Comparison of ENCODE assay signal across 1 cellular context in the genomic region with DNA sequence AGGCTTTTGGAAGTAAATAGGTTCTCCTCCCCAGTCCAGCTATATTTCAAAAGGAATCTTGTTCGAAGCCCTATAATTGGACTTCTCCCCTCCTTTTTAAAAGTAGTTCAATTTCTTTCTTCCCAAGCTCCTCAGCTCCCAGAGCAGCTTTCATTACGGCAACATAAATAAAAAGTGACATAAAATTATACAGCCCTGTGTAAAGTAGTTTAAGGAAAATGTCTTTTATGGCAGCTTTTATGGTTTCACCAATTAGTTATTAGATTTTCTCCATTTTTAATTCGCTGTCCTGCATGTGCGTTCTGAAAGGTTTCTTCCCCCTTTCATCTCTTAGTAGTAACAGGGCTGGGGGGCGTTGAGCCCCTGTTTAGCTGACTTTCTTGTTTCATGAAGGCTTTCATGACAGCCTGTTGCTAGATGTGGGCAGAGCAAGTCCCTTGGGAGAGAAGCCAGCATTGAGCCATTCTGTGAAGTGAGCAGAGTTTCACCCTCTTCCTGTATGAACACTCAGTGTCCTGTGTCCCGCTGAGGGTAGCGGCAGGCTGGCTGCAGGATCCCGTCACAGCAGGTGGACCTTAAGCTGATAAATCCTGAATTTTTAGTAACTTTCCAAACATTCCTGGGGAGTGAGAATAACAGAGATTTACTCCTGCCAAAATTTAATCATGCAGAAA.
TF ChIP-seq lines count a peak whose summit lies in the region.

No MANE protein-coding gene starts in this region.

TF ChIP-seq in HEK293, 187 proteins besides CTCF, POLR2A, EP300 and RAD21:
- TF ChIP-seq ZNF792 (tag by site-specific recombination; IDR thresholded peaks at IDR 0.05) (no peak), ZNF837 (tag by site-specific recombination; IDR thresholded peaks at IDR 0.05) (no peak), ZSCAN30 (tag by site-specific recombination; IDR thresholded peaks at IDR 0.05) (0 out of 2 replicates have a peak, but pooled peaks have one; percentile 16), ZNF423 (tag by site-specific recombination; IDR thresholded peaks at IDR 0.05) (peak; percentile 66; the same call in 1 of the 2 replicates), ZBTB8A (tag by site-specific recombination; IDR thresholded peaks at IDR 0.05) (no peak), FEZF1 (tag by site-specific recombination; IDR thresholded peaks at IDR 0.05) (peak; percentile 57), SCRT2 (tag by site-specific recombination; IDR thresholded peaks at IDR 0.05) (peak; percentile 95), IKZF3 (tag by site-specific recombination; IDR thresholded peaks at IDR 0.05) (no peak), ZIC2 (tag by site-specific recombination; IDR thresholded peaks at IDR 0.05) (peak; percentile 81), ZNF2 (tag by site-specific recombination; IDR thresholded peaks at IDR 0.05) (0 out of 2 replicates have a peak, but pooled peaks have one; percentile 7), SP3 (tag by site-specific recombination; IDR thresholded peaks at IDR 0.05) (no peak), ZNF16 (tag by site-specific recombination; IDR thresholded peaks at IDR 0.05; ENCODE audit: low read depth) (no peak), ZNF341 (tag by site-specific recombination; IDR thresholded peaks at IDR 0.05; ENCODE audit: low read depth) (peak; percentile 49), SCRT1 (tag by site-specific recombination; IDR thresholded peaks at IDR 0.05; ENCODE audit: borderline replicate concordance) (peak; percentile 9; the same call in 1 of the 2 replicates), ZNF600 (tag by site-specific recombination; IDR thresholded peaks at IDR 0.05) (peak; percentile 82)
- TF ChIP-seq, protein P1, sequence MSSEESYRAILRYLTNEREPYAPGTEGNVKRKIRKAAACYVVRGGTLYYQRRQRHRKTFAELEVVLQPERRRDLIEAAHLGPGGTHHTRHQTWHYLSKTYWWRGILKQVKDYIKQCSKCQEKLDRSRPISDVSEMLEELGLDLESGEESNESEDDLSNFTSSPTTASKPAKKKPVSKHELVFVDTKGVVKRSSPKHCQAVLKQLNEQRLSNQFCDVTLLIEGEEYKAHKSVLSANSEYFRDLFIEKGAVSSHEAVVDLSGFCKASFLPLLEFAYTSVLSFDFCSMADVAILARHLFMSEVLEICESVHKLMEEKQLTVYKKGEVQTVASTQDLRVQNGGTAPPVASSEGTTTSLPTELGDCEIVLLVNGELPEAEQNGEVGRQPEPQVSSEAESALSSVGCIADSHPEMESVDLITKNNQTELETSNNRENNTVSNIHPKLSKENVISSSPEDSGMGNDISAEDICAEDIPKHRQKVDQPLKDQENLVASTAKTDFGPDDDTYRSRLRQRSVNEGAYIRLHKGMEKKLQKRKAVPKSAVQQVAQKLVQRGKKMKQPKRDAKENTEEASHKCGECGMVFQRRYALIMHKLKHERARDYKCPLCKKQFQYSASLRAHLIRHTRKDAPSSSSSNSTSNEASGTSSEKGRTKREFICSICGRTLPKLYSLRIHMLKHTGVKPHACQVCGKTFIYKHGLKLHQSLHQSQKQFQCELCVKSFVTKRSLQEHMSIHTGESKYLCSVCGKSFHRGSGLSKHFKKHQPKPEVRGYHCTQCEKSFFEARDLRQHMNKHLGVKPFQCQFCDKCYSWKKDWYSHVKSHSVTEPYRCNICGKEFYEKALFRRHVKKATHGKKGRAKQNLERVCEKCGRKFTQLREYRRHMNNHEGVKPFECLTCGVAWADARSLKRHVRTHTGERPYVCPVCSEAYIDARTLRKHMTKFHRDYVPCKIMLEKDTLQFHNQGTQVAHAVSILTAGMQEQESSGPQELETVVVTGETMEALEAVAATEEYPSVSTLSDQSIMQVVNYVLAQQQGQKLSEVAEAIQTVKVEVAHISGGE (tag by site-specific recombination; conservative IDR thresholded peaks at IDR 0.05; ENCODE audit: low read depth) = no peak
- TF ChIP-seq, protein P2, sequence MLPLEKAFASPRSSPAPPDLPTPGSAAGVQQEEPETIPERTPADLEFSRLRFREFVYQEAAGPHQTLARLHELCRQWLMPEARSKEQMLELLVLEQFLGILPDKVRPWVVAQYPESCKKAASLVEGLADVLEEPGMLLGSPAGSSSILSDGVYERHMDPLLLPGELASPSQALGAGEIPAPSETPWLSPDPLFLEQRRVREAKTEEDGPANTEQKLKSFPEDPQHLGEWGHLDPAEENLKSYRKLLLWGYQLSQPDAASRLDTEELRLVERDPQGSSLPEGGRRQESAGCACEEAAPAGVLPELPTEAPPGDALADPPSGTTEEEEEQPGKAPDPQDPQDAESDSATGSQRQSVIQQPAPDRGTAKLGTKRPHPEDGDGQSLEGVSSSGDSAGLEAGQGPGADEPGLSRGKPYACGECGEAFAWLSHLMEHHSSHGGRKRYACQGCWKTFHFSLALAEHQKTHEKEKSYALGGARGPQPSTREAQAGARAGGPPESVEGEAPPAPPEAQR (tag by site-specific recombination; IDR thresholded peaks at IDR 0.05) = no peak
- TF ChIP-seq, protein P3, sequence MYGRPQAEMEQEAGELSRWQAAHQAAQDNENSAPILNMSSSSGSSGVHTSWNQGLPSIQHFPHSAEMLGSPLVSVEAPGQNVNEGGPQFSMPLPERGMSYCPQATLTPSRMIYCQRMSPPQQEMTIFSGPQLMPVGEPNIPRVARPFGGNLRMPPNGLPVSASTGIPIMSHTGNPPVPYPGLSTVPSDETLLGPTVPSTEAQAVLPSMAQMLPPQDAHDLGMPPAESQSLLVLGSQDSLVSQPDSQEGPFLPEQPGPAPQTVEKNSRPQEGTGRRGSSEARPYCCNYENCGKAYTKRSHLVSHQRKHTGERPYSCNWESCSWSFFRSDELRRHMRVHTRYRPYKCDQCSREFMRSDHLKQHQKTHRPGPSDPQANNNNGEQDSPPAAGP (tag by site-specific recombination; IDR thresholded peaks at IDR 0.05) = no peak
- TF ChIP-seq, protein P4, sequence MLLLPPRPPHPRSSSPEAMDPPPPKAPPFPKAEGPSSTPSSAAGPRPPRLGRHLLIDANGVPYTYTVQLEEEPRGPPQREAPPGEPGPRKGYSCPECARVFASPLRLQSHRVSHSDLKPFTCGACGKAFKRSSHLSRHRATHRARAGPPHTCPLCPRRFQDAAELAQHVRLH (tag by site-specific recombination; IDR thresholded peaks at IDR 0.05) = no peak
- TF ChIP-seq, protein P5, sequence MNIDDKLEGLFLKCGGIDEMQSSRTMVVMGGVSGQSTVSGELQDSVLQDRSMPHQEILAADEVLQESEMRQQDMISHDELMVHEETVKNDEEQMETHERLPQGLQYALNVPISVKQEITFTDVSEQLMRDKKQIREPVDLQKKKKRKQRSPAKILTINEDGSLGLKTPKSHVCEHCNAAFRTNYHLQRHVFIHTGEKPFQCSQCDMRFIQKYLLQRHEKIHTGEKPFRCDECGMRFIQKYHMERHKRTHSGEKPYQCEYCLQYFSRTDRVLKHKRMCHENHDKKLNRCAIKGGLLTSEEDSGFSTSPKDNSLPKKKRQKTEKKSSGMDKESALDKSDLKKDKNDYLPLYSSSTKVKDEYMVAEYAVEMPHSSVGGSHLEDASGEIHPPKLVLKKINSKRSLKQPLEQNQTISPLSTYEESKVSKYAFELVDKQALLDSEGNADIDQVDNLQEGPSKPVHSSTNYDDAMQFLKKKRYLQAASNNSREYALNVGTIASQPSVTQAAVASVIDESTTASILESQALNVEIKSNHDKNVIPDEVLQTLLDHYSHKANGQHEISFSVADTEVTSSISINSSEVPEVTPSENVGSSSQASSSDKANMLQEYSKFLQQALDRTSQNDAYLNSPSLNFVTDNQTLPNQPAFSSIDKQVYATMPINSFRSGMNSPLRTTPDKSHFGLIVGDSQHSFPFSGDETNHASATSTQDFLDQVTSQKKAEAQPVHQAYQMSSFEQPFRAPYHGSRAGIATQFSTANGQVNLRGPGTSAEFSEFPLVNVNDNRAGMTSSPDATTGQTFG (tag by site-specific recombination; IDR thresholded peaks at IDR 0.05; ENCODE audit: borderline replicate concordance) = no peak
- TF ChIP-seq, protein P6, sequence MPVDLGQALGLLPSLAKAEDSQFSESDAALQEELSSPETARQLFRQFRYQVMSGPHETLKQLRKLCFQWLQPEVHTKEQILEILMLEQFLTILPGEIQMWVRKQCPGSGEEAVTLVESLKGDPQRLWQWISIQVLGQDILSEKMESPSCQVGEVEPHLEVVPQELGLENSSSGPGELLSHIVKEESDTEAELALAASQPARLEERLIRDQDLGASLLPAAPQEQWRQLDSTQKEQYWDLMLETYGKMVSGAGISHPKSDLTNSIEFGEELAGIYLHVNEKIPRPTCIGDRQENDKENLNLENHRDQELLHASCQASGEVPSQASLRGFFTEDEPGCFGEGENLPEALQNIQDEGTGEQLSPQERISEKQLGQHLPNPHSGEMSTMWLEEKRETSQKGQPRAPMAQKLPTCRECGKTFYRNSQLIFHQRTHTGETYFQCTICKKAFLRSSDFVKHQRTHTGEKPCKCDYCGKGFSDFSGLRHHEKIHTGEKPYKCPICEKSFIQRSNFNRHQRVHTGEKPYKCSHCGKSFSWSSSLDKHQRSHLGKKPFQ (tag by site-specific recombination; IDR thresholded peaks at IDR 0.05) = peak; percentile 14; the same call in 1 of the 2 replicates
- TF ChIP-seq, protein P7, sequence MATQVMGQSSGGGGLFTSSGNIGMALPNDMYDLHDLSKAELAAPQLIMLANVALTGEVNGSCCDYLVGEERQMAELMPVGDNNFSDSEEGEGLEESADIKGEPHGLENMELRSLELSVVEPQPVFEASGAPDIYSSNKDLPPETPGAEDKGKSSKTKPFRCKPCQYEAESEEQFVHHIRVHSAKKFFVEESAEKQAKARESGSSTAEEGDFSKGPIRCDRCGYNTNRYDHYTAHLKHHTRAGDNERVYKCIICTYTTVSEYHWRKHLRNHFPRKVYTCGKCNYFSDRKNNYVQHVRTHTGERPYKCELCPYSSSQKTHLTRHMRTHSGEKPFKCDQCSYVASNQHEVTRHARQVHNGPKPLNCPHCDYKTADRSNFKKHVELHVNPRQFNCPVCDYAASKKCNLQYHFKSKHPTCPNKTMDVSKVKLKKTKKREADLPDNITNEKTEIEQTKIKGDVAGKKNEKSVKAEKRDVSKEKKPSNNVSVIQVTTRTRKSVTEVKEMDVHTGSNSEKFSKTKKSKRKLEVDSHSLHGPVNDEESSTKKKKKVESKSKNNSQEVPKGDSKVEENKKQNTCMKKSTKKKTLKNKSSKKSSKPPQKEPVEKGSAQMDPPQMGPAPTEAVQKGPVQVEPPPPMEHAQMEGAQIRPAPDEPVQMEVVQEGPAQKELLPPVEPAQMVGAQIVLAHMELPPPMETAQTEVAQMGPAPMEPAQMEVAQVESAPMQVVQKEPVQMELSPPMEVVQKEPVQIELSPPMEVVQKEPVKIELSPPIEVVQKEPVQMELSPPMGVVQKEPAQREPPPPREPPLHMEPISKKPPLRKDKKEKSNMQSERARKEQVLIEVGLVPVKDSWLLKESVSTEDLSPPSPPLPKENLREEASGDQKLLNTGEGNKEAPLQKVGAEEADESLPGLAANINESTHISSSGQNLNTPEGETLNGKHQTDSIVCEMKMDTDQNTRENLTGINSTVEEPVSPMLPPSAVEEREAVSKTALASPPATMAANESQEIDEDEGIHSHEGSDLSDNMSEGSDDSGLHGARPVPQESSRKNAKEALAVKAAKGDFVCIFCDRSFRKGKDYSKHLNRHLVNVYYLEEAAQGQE (tag by site-specific recombination; IDR thresholded peaks at IDR 0.05) = peak; percentile 35
- TF ChIP-seq, protein P8, sequence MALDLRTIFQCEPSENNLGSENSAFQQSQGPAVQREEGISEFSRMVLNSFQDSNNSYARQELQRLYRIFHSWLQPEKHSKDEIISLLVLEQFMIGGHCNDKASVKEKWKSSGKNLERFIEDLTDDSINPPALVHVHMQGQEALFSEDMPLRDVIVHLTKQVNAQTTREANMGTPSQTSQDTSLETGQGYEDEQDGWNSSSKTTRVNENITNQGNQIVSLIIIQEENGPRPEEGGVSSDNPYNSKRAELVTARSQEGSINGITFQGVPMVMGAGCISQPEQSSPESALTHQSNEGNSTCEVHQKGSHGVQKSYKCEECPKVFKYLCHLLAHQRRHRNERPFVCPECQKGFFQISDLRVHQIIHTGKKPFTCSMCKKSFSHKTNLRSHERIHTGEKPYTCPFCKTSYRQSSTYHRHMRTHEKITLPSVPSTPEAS (tag by site-specific recombination; IDR thresholded peaks at IDR 0.05) = no peak
- TF ChIP-seq, protein P9, sequence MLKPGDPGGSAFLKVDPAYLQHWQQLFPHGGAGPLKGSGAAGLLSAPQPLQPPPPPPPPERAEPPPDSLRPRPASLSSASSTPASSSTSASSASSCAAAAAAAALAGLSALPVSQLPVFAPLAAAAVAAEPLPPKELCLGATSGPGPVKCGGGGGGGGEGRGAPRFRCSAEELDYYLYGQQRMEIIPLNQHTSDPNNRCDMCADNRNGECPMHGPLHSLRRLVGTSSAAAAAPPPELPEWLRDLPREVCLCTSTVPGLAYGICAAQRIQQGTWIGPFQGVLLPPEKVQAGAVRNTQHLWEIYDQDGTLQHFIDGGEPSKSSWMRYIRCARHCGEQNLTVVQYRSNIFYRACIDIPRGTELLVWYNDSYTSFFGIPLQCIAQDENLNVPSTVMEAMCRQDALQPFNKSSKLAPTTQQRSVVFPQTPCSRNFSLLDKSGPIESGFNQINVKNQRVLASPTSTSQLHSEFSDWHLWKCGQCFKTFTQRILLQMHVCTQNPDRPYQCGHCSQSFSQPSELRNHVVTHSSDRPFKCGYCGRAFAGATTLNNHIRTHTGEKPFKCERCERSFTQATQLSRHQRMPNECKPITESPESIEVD (tag by site-specific recombination; IDR thresholded peaks at IDR 0.05) = peak; percentile 60; the same call in 1 of the 2 replicates
TF ChIP-seq in HEK293: peak in this region for 12.
